Comparison of ENCODE assay signal across 30 cellular contexts in genomic region chr1:180921891-180922636, GRCh38. TPM values are rescaled to one million over a fixed set of nuclear protein-coding genes. Genes with fewer than 3 reads are reported as not detected.
DNase-seq lines count a peak whose midpoint lies in the region; ATAC-seq and TF ChIP-seq lines count a peak whose summit lies in the region.
"Had no signal": no experiment of that assay in that cellular context is flagged by ENCODE, and none has a peak within 500 bp of the region (broad histone marks: within the 10 kb centered on the region; RNA-seq: fewer than 3 reads in every experiment).

No MANE protein-coding gene starts in this region.

- DNase-seq in Caco-2 = no peak
- no peak for DNase-seq in activated CD4-positive, alpha-beta T cell treated with anti-CD3 and anti-CD28 coated beads for 4 hours
- DNase-seq in activated T-cell treated with anti-CD3 and anti-CD28 coated beads, Interleukin-2, amount 50 U/mL, for 1 hour = no peak
- DNase-seq: ACHN; activated CD4-positive, alpha-beta T cell treated with anti-CD3 and anti-CD28 coated beads, Interleukin-2, amount 10 ng/mL, durations not matched to agents 24 days and 14 days; activated effector memory CD4-positive, alpha-beta T cell treated with Interleukin-2 at 50 U/mL for 16 hours; amygdala; DMS153; gastrocnemius medialis; Karpas-422; NCI-H1417 treated with DMSO at 0.1 percent for 48 hours; NCI-H2227 treated with DMSO at 0.1 percent for 48 hours; Peyer's patch; SIG-M5; stimulated activated CD4-positive, alpha-beta T cell treated with anti-CD3 and anti-CD28 coated beads, Interleukin-2, amount 100 ng/mL, for 48 hours; SW 1271; T-helper 9 cell; transverse colon had no signal

- intact Hi-C loops in Caco-2 (cut with micrococcal nuclease; ENCODE audit: unreplicated experiment) = no loop called here

- H3K4me1 Mint-ChIP-seq in Caco-2 (ENCODE audit: low read depth, unreplicated experiment) = peaks cover 16% of the 10 kb centered on the region
- H3K4me1 Mint-ChIP-seq in brain = peaks cover 77% of the 10 kb centered on the region
- peaks cover 59% of the 10 kb centered on the region for H3K4me1 Mint-ChIP-seq in nephron
- H3K4me1 Mint-ChIP-seq: activated CD4-positive, alpha-beta T cell treated with anti-CD3 and anti-CD28 coated beads, Interleukin-2, amount 10 ng/mL, durations not matched to agents 24 days and 14 days had no signal

- H3K4me3 ChIP-seq in Caco-2 (ENCODE audit: low read depth, low read length) (no peak overlapping the region), HUES48 (ENCODE audit: low read depth, low read length) (no peak overlapping the region)
- H3K4me3 ChIP-seq: gastrocnemius medialis, Peyer's patch, transverse colon had no signal

- H3K4me1 ChIP-seq in Caco-2 (peaks cover 33% of the 10 kb centered on the region), HUES48 (ENCODE audit: control insufficient read depth, insufficient read depth, low read length) (peaks cover 37% of the 10 kb centered on the region)

- H3K9ac ChIP-seq in HUES48 (ENCODE audit: low read depth, low read length) = no peak overlapping the region

- H3K9me3 Mint-ChIP-seq in Caco-2 (ENCODE audit: unreplicated experiment) = no peaks in the 10 kb centered on the region
- peaks cover 0 to 2% (median 0%) of the 10 kb centered on the region in 5 experiments for H3K9me3 Mint-ChIP-seq in brain
- H3K9me3 Mint-ChIP-seq in nephron = no peaks in the 10 kb centered on the region
- H3K9me3 Mint-ChIP-seq: activated CD4-positive, alpha-beta T cell treated with anti-CD3 and anti-CD28 coated beads, Interleukin-2, amount 10 ng/mL, durations not matched to agents 24 days and 14 days; activated naive CD4-positive, alpha-beta T cell treated with anti-CD3 and anti-CD28 coated beads, Interleukin-2, amount 50 U/mL, for 72 hours had no signal

- ATAC-seq in GM18519 (IDR thresholded peaks at IDR 0.05; ENCODE audit: low FRiP score, unreplicated experiment) (no peak), GM18505 (IDR thresholded peaks at IDR 0.05; ENCODE audit: unreplicated experiment) (no peak)
- ATAC-seq: activated naive CD4-positive, alpha-beta T cell treated with anti-CD3 and anti-CD28 coated beads, Interleukin-2, amount 50 U/mL, for 72 hours; gastrocnemius medialis; HepG2; left cardiac atrium had no signal

- H3K27me3 Mint-ChIP-seq in Caco-2 (ENCODE audit: insufficient read depth, unreplicated experiment) = no peaks in the 10 kb centered on the region
- H3K27me3 Mint-ChIP-seq in brain = peaks cover 3% of the 10 kb centered on the region
- peaks cover 17% of the 10 kb centered on the region for H3K27me3 Mint-ChIP-seq in nephron (ENCODE audit: low read depth)

- CTCF ChIA-PET in Caco-2 (lab: Charles Lee) = interaction anchor here (1.4 to 1.6 kb wide), 2 partner anchors 9 to 40 kb away, joined by 3 to 13 read pairs; no protein-coding TSS in a partner anchor

- TF ChIP-seq POLR2A in GM18505 (IDR thresholded peaks at IDR 0.05; ENCODE audit: borderline replicate concordance, extremely low read depth, insufficient read depth, insufficient read length) = no peak

- H3K27me3 ChIP-seq in Caco-2 (replicated peaks; ENCODE audit: control insufficient read depth, insufficient read depth, low read length) = no peaks in the 10 kb centered on the region
- H3K27me3 ChIP-seq in HUES48 (ENCODE audit: control insufficient read depth, insufficient read depth, low read length) = no peaks in the 10 kb centered on the region
- H3K27me3 ChIP-seq: gastrocnemius medialis, Peyer's patch, transverse colon had no signal

- POLR2A ChIA-PET in Caco-2 (lab: Charles Lee) = no interaction called here

- no peak for TF ChIP-seq CTCF in Caco-2 (IDR thresholded peaks at IDR 0.05; ENCODE audit: insufficient read depth in 1 of 2, low read depth in 1 of 2, low read length in 1 of 2, severe bottlenecking in 1 of 2, unreplicated experiment in 1 of 2)
- no peak for TF ChIP-seq CTCF in brain (conservative IDR thresholded peaks at IDR 0.05)
- no peak for TF ChIP-seq CTCF in nephron (IDR thresholded peaks at IDR 0.05; ENCODE audit: unreplicated experiment in 3 of 3)

- peak overlapping the region; percentile 73 for H3K27ac ChIP-seq in HUES48 (ENCODE audit: low read depth, low read length)
- H3K27ac ChIP-seq: gastrocnemius medialis, HL-60, neutrophil, Peyer's patch, transverse colon, VCaP had no signal

- H3K36me3 Mint-ChIP-seq in Caco-2 (ENCODE audit: insufficient read depth, unreplicated experiment) (peaks cover 8% of the 10 kb centered on the region), brain (no peaks in the 10 kb centered on the region), nephron (ENCODE audit: low read depth) (peaks cover 8% of the 10 kb centered on the region)
- H3K36me3 Mint-ChIP-seq: activated naive CD4-positive, alpha-beta T cell treated with anti-CD3 and anti-CD28 coated beads, Interleukin-2, amount 50 U/mL, for 72 hours had no signal

- H3K4me3 Mint-ChIP-seq in Caco-2 (ENCODE audit: unreplicated experiment) = no peak overlapping the region
- H3K4me3 Mint-ChIP-seq in brain = no peak overlapping the region
- peak overlapping the region in 1 of 3 experiments; percentile 20 for H3K4me3 Mint-ChIP-seq in nephron
- H3K4me3 Mint-ChIP-seq: activated CD4-positive, alpha-beta T cell treated with anti-CD3 and anti-CD28 coated beads, Interleukin-2, amount 10 ng/mL, durations not matched to agents 24 days and 14 days; B cell had no signal

- H3K27ac Mint-ChIP-seq in Caco-2 (ENCODE audit: unreplicated experiment) = peak overlapping the region; percentile 91
- peak overlapping the region in 4 of 5 experiments; percentile 45 to 94 (median 67) for H3K27ac Mint-ChIP-seq in brain
- H3K27ac Mint-ChIP-seq in nephron = peak overlapping the region in 2 of 3 experiments; percentile 43 to 55
- H3K27ac Mint-ChIP-seq: activated CD4-positive, alpha-beta T cell treated with anti-CD3 and anti-CD28 coated beads, Interleukin-2, amount 10 ng/mL, durations not matched to agents 24 days and 14 days; activated naive CD4-positive, alpha-beta T cell treated with anti-CD3 and anti-CD28 coated beads, Interleukin-2, amount 50 U/mL, for 72 hours; B cell had no signal

- H3K36me3 ChIP-seq in Caco-2 (ENCODE audit: control insufficient read depth, insufficient read depth, low read length) = no peaks in the 10 kb centered on the region
- no peaks in the 10 kb centered on the region for H3K36me3 ChIP-seq in HUES48 (ENCODE audit: control insufficient read depth, insufficient read depth, low read length)
- H3K36me3 ChIP-seq: gastrocnemius medialis, neutrophil, Peyer's patch, transverse colon had no signal

- H3K9me3 ChIP-seq in Caco-2 (no peaks in the 10 kb centered on the region), HUES48 (ENCODE audit: control insufficient read depth, insufficient read depth, low read length) (no peaks in the 10 kb centered on the region)
- H3K9me3 ChIP-seq: gastrocnemius medialis, neutrophil, Peyer's patch, transverse colon had no signal

- BruUV-seq in Caco-2 (replicated peaks; lab: Mats Ljungman, UMichigan) = no TSS peak

RNA-seq across cellular contexts. Expression of gene KIAA1614, which starts 9.4 kb away (rescaled TPM):
- total RNA-seq in Caco-2 (2022) = 0.26 and 0.29 TPM in 2 replicates
- 8.3 TPM for polyA plus RNA-seq in brain (ENCODE audit: insufficient read depth, low read depth, low replicate concordance)
